Comparison of ENCODE assay signal across 18 cellular contexts in the genomic region with DNA sequence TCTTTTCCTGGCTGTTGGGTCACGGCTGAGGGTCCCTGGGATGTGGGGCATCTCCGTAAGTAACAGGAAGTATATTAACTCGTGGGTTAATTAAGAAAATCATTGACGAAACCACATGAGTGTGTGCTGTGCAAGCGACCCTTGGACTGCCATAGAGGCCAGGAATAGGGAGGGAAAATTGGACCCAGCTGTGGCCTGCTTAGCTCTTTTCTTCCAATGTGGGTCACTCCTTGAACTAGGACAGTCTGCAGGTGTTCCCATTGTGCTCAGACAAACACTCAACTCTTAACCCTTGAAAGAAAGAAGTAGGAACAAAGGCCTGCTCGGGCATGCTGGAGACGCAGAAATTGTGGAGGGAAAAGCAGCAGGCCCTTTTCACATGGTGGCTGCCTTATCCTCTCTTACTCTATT. TPM values are rescaled to one million over a fixed set of nuclear protein-coding genes. Genes with fewer than 3 reads are reported as not detected.
DNase-seq lines count a peak whose midpoint lies in the region; ATAC-seq, FAIRE-seq and TF ChIP-seq lines count a peak whose summit lies in the region.
"Had no signal": no experiment of that assay in that cellular context is flagged by ENCODE, and none has a peak within 500 bp of the region (broad histone marks: within the 10 kb centered on the region; RNA-seq: fewer than 3 reads in every experiment).

No MANE protein-coding gene starts in this region.

- no peak overlapping the region for H4K8ac ChIP-seq in H1 (ENCODE audit: extremely low read depth, insufficient read depth, low read length)

- no peak overlapping the region for H4K5ac ChIP-seq in H1 (ENCODE audit: insufficient read length, low read depth, low read length)

- no peak overlapping the region for H3K14ac ChIP-seq in H1 (ENCODE audit: insufficient read length)

- H3F3A ChIP-seq in neural progenitor cell (ENCODE audit: low read depth): peaks cover 29% of the 10 kb centered on the region

- H2AFZ ChIP-seq in H1 (ENCODE audit: low read length) (0 out of 2 replicates have a peak overlapping the region, but pooled peaks have one; percentile 19), neural progenitor cell (replicated peaks) (no peak overlapping the region)
- H2AFZ ChIP-seq: GM23248 had no signal

- no peak overlapping the region for H2AK5ac ChIP-seq in H1 (ENCODE audit: low read depth, low read length)

- H3K4me2 ChIP-seq in H1 (ENCODE audit: insufficient read depth in 1 of 2, low read depth in 2 of 2, low read length in 2 of 2) (no peak overlapping the region), neural progenitor cell (peak overlapping the region; percentile 79)

- peaks cover 6% of the 10 kb centered on the region for H3K36me3 Mint-ChIP-seq in neural progenitor cell
- H3K36me3 Mint-ChIP-seq: activated naive CD4-positive, alpha-beta T cell treated with anti-CD3 and anti-CD28 coated beads, Interleukin-2, amount 10 ng/mL, durations not matched to agents 7 days and 5 days; CD8-positive, alpha-beta memory T cell had no signal

- no peaks in the 10 kb centered on the region for H3K27me3 ChIP-seq in H1 (replicated peaks in 1 of 4; ENCODE audit: control insufficient read depth in 3 of 4, extremely low read depth in 1 of 4, insufficient read depth in 3 of 4, low read length in 3 of 4)
- no peaks in the 10 kb centered on the region for H3K27me3 ChIP-seq in neural progenitor cell
- no peaks in the 10 kb centered on the region for H3K27me3 ChIP-seq in upper lobe of right lung
- H3K27me3 ChIP-seq: colonic mucosa, stomach, upper lobe of left lung had no signal

- no peak for TF ChIP-seq CTCF in H1 (IDR thresholded peaks at IDR 0.05; ENCODE audit: control extremely low read depth in 1 of 3, insufficient read depth in 1 of 3, low read depth in 1 of 3, low read length in 3 of 3)
- TF ChIP-seq CTCF in neural progenitor cell (IDR thresholded peaks at IDR 0.05): no peak
- TF ChIP-seq CTCF in upper lobe of right lung (IDR thresholded peaks at IDR 0.05): no peak

- no peak overlapping the region for H3K4ac ChIP-seq in H1 (replicated peaks; ENCODE audit: insufficient read length, low read depth, low read length)

- FAIRE-seq in H1 (lab: Jason Lieb, UNC): no peak
- FAIRE-seq: endothelial cell of umbilical vein had no signal

- POLR2A ChIA-PET in H1 (lab: Charles Lee; ENCODE audit: partially characterized antibody): interaction anchor here (0.7 kb wide), 1 partner anchor 146 kb away, joined by 3 read pairs; no protein-coding TSS in a partner anchor

- H3K4me3 ChIP-seq in H1 (ENCODE audit: extremely low read depth in 1 of 4, insufficient read depth in 2 of 4, low read depth in 3 of 4, low read length in 4 of 4): no peak overlapping the region
- peak overlapping the region; percentile 28 for H3K4me3 ChIP-seq in neural progenitor cell
- H3K4me3 ChIP-seq in upper lobe of right lung: no peak overlapping the region
- H3K4me3 ChIP-seq: colonic mucosa, GM23248, stomach, upper lobe of left lung had no signal

- intact Hi-C loops in upper lobe of right lung (cut with DNase I): no loop called here

- H3K9me3 ChIP-seq in H1 (ENCODE audit: insufficient read depth in 2 of 2, low read depth in 1 of 2, low read length in 1 of 2) (peaks cover 14 to 18% of the 10 kb centered on the region in 2 experiments), neural progenitor cell (ENCODE audit: low read depth) (peaks cover 7% of the 10 kb centered on the region), upper lobe of right lung (no peaks in the 10 kb centered on the region)
- H3K9me3 ChIP-seq: colonic mucosa, stomach, upper lobe of left lung had no signal

- H2BK120ac ChIP-seq in H1 (replicated peaks; ENCODE audit: low read depth, low read length): no peak overlapping the region

- H4K20me1 ChIP-seq in H1 (replicated peaks in 1 of 2; ENCODE audit: control insufficient read depth in 1 of 2, insufficient read depth in 2 of 2, low read length in 2 of 2) (no peaks in the 10 kb centered on the region), neural progenitor cell (ENCODE audit: low read depth) (no peaks in the 10 kb centered on the region)

- H3K79me1 ChIP-seq in H1 (ENCODE audit: low read depth, low read length): no peaks in the 10 kb centered on the region

- H3K4me1 ChIP-seq in H1 (replicated peaks in 1 of 4; ENCODE audit: control insufficient read depth in 3 of 4, insufficient read depth in 4 of 4, low read length in 3 of 4): peaks cover 0 to 2% (median under 1%) of the 10 kb centered on the region in 4 experiments; a peak in 2 of 7 replicates
- H3K4me1 ChIP-seq in neural progenitor cell: peaks cover 33% of the 10 kb centered on the region
- H3K4me1 ChIP-seq in upper lobe of right lung: no peaks in the 10 kb centered on the region
- H3K4me1 ChIP-seq: upper lobe of left lung had no signal

- H3K56ac ChIP-seq in H1 (replicated peaks; ENCODE audit: insufficient read length, low read depth, low read length): no peak overlapping the region

- no peak overlapping the region for H3K18ac ChIP-seq in H1 (ENCODE audit: extremely low read depth, low read length)

- peaks cover 25% of the 10 kb centered on the region for H3K9me3 Mint-ChIP-seq in neural progenitor cell
- H3K9me3 Mint-ChIP-seq: activated naive CD4-positive, alpha-beta T cell treated with anti-CD3 and anti-CD28 coated beads, Interleukin-2, amount 10 ng/mL, durations not matched to agents 7 days and 5 days; CD8-positive, alpha-beta memory T cell had no signal

- no peak overlapping the region for H3K23ac ChIP-seq in H1 (ENCODE audit: insufficient read length)

- H3K27ac ChIP-seq in H1 (ENCODE audit: low read depth, low read length): no peak overlapping the region
- peak overlapping the region; percentile 91 for H3K27ac ChIP-seq in neural progenitor cell
- no peak overlapping the region for H3K27ac ChIP-seq in upper lobe of right lung
- H3K27ac ChIP-seq: colonic mucosa, GM23248, stomach, upper lobe of left lung had no signal

- TF ChIP-seq POLR2A in H1 (IDR thresholded peaks at IDR 0.05; ENCODE audit: control extremely low read depth in 1 of 2, low read depth in 2 of 2, low read length in 2 of 2): no peak

- no peak for TF ChIP-seq EP300 in H1 (IDR thresholded peaks at IDR 0.05; ENCODE audit: borderline replicate concordance in 1 of 2, low read depth in 2 of 2, low read length in 2 of 2)

- peak overlapping the region; percentile 48 for H3K4me3 Mint-ChIP-seq in neural progenitor cell
- H3K4me3 Mint-ChIP-seq: activated naive CD4-positive, alpha-beta T cell treated with anti-CD3 and anti-CD28 coated beads, Interleukin-2, amount 10 ng/mL, durations not matched to agents 7 days and 5 days; CD8-positive, alpha-beta memory T cell had no signal

- H3K4me1 Mint-ChIP-seq in neural progenitor cell: peaks cover 45% of the 10 kb centered on the region
- H3K4me1 Mint-ChIP-seq: activated naive CD4-positive, alpha-beta T cell treated with anti-CD3 and anti-CD28 coated beads, Interleukin-2, amount 10 ng/mL, durations not matched to agents 7 days and 5 days had no signal

- no peaks in the 10 kb centered on the region for H3K79me2 ChIP-seq in H1 (ENCODE audit: control insufficient read depth in 1 of 2, insufficient read depth in 2 of 2, low read length in 2 of 2)
- no peaks in the 10 kb centered on the region for H3K79me2 ChIP-seq in neural progenitor cell (ENCODE audit: low read depth)

- peak overlapping the region; percentile 70 for H3K27ac Mint-ChIP-seq in neural progenitor cell
- H3K27ac Mint-ChIP-seq: activated naive CD4-positive, alpha-beta T cell treated with anti-CD3 and anti-CD28 coated beads, Interleukin-2, amount 10 ng/mL, durations not matched to agents 7 days and 5 days had no signal

- no peak overlapping the region for H2BK20ac ChIP-seq in H1 (ENCODE audit: low read length)

- 89% methylated on average over 7 of the region's 7 CpGs; no CpG with 5 or more reads in 1 of the 2 experiments for WGBS in H1 (ENCODE audit: extremely low coverage in 1 of 2, insufficient coverage in 1 of 2, insufficient read length in 1 of 2, insufficient replicate concordance in 2 of 2, low coverage in 1 of 2, low lambda C conversion rate in 2 of 2, missing lambda C conversion rate in 1 of 2), 2 experiments

- H2BK12ac ChIP-seq in H1 (ENCODE audit: low read depth, low read length): no peak overlapping the region

- ATAC-seq in upper lobe of right lung: no peak

- DNase-seq in DMS53 treated with DMSO at 0.1 percent for 48 hours (lab: John Stamatoyannopoulos, UW; ENCODE audit: unreplicated experiment) (peak; percentile 51), NCI-H146 (lab: John Stamatoyannopoulos, UW) (peak; percentile 22), H1 (ENCODE audit: low read depth in 1 of 2, low spot score in 2 of 2) (no peak), neural progenitor cell (ENCODE audit: low spot score) (peak; percentile 85), upper lobe of right lung (no peak), iPS-NIHi11 (ENCODE audit: low spot score) (no peak), SK-N-DZ (ENCODE audit: low spot score) (no peak)
- DNase-seq: activated CD4-positive, alpha-beta T cell treated with anti-CD3 and anti-CD28 coated beads, Interleukin-2, amount 50 U/mL, for 4 hours; activated naive CD4-positive, alpha-beta T cell treated with anti-CD3 and anti-CD28 coated beads, Interleukin-2, amount 10 ng/mL, durations not matched to agents 7 days and 5 days; CD8-positive, alpha-beta memory T cell; colonic mucosa; GM23248; hippocampal formation; NCI-H2081 treated with DMSO at 0.1 percent for 48 hours; stimulated activated CD4-positive, alpha-beta T cell treated with anti-CD3 and anti-CD28 coated beads, Interleukin-2, amount 100 ng/mL, for 24 hours; stomach; upper lobe of left lung had no signal

- H3K36me3 ChIP-seq in H1 (ENCODE audit: control insufficient read depth in 2 of 4, insufficient read depth in 4 of 4, low read length in 3 of 4): no peaks in the 10 kb centered on the region
- H3K36me3 ChIP-seq in neural progenitor cell: no peaks in the 10 kb centered on the region
- no peaks in the 10 kb centered on the region for H3K36me3 ChIP-seq in upper lobe of right lung
- H3K36me3 ChIP-seq: colonic mucosa, stomach, upper lobe of left lung had no signal

- H3K27me3 Mint-ChIP-seq in neural progenitor cell (ENCODE audit: insufficient read depth, low read depth): peaks cover 13% of the 10 kb centered on the region

- CTCF ChIA-PET in H1 (lab: Charles Lee; ENCODE audit: partially characterized antibody): interaction anchor here (1.1 kb wide), 1 partner anchor 86 kb away, joined by 3 read pairs; no protein-coding TSS in a partner anchor

- H2BK15ac ChIP-seq in H1 (ENCODE audit: low read length): no peak overlapping the region

- H3K9ac ChIP-seq in H1 (replicated peaks in 1 of 4; ENCODE audit: extremely low read depth in 1 of 4, low read depth in 3 of 4, low read length in 3 of 4) (no peak overlapping the region), neural progenitor cell (no peak overlapping the region)
- H3K9ac ChIP-seq: GM23248 had no signal

- no peak overlapping the region for H2BK5ac ChIP-seq in H1 (ENCODE audit: low read depth, low read length)

- no peak overlapping the region for H4K91ac ChIP-seq in H1 (replicated peaks; ENCODE audit: insufficient read length, low read length)

- no peak for TF ChIP-seq RAD21 in H1 (IDR thresholded peaks at IDR 0.05 in 1 of 2, conservative IDR thresholded peaks at IDR 0.05 in 1 of 2; ENCODE audit: low read depth in 2 of 2, low read length in 2 of 2)

- H3K23me2 ChIP-seq in H1 (ENCODE audit: low read depth, low read length): no peaks in the 10 kb centered on the region

RNA-seq across cellular contexts. Expression of gene PLEKHA1, which starts 25.6 kb away (rescaled TPM):
- 35.7 and 39.7 TPM in 2 replicates for total RNA-seq in H1 (2021; fragmentation: NEBNext Ultra II Directional; extraction: Animal tissue kit (Norgen Biotek cat#: 25700))
- polyA plus RNA-seq in H1 (2011; rRNA removed): 14.0 and 15.6 TPM in 2 replicates
- 24.9 TPM for polyA plus RNA-seq in H1 (2011; cell fraction: cytosol; rRNA removed)
- 15.6 TPM for polyA plus RNA-seq in H1 (2011; cell fraction: nucleus; rRNA removed)
- polyA plus RNA-seq in H1 (2012, experiment 1 of 2): 17.3 to 25.7 TPM (median 20.8 TPM) in 4 replicates
- polyA plus RNA-seq in H1 (2012, experiment 2 of 2): 1.4 TPM
- polyA plus RNA-seq in H1 (2013, experiment 1 of 2): 19.0 TPM
- polyA plus RNA-seq in H1 (2013, experiment 2 of 2): 18.0 TPM
- polyA minus RNA-seq in H1 (2011; rRNA and poly(A)+ RNA removed): 25.4 and 53.1 TPM in 2 replicates
- 16.0 TPM for polyA minus RNA-seq in H1 (2011; cell fraction: cytosol; rRNA and poly(A)+ RNA removed)
- polyA minus RNA-seq in H1 (2011; cell fraction: nucleus; rRNA and poly(A)+ RNA removed): 28.9 TPM
- total RNA-seq in neural progenitor cell (ENCODE audit: low replicate concordance): 70.2 and 79.1 TPM in 2 replicates
- total RNA-seq in upper lobe of right lung: 59.9 TPM
- 34.9 and 35.5 TPM in 2 replicates for polyA plus RNA-seq in SK-N-DZ (2014; cell fraction: cytosol; rRNA removed)
- 50.9 and 57.2 TPM in 2 replicates for polyA plus RNA-seq in SK-N-DZ (2014; cell fraction: nucleus; rRNA removed)

Comparison
In these comparisons a context has a peak if more than half of its experiments do, and no peak if none do; other contexts are left out.
1. DNase-seq: peak in DMS53 treated with DMSO at 0.1 percent for 48 hours (single experiment), NCI-H146 (single experiment) and neural progenitor cell (single experiment); none in H1 (0 of 2), upper lobe of right lung (single experiment), iPS-NIHi11 (single experiment) and SK-N-DZ (single experiment).